18 cellular contexts compared by ENCODE assay signal in genomic region chr2:180366481-180366880, GRCh38.
DNase-seq lines count a peak whose midpoint lies in the region; ATAC-seq and TF ChIP-seq lines count a peak whose summit lies in the region.
"Had no signal": no experiment of that assay in that cellular context is flagged by ENCODE, and none has a peak within 500 bp of the region (broad histone marks: within the 10 kb centered on the region; RNA-seq: fewer than 3 reads in every experiment).

No MANE protein-coding gene starts in this region.

- POLR2A ChIA-PET in HEK293 (lab: Yijun Ruan, JAX) = no interaction called here

- TF ChIP-seq POLR2A in adrenal gland (IDR thresholded peaks at IDR 0.05) = no peak

- H3K4me3 ChIP-seq in HEK293 (ENCODE audit: low read depth, low read length) (no peak overlapping the region), adrenal gland (no peak overlapping the region)
- H3K4me3 ChIP-seq: GM12878 had no signal

- no peak overlapping the region for H3K27ac Mint-ChIP-seq in T-helper 2 cell treated with Interferon-gamma antibody and Interleukin-4, amounts not matched to agents 5 μg/mL and 100 μg/mL, for 36 hours
- H3K27ac Mint-ChIP-seq: T-helper 17 cell had no signal

- DNase-seq in astrocyte of the hippocampus (ENCODE audit: low read depth, low spot score) (peak; percentile 7), adrenal gland (no peak)
- DNase-seq in activated T-cell treated with anti-CD3 and anti-CD28 coated beads, Interleukin-2, amount 50 U/mL, for 4 hours = no peak
- no peak for DNase-seq in T-helper 2 cell treated with Interferon-gamma antibody and Interleukin-4, amounts not matched to agents 5 μg/mL and 100 μg/mL, for 36 hours (ENCODE audit: low spot score)
- DNase-seq: C1 segment of cervical spinal cord, DMS53, H9, NCI-H1417, NCI-H1694 treated with DMSO at 0.1 percent for 48 hours, NCI-H2081 treated with DMSO at 0.1 percent for 48 hours, NCI-H2171 treated with DMSO at 0.1 percent for 48 hours, SW 1271, T-helper 17 cell had no signal

- TF ChIP-seq CTCF in C4-2B (conservative IDR thresholded peaks at IDR 0.05) = no peak
- TF ChIP-seq CTCF in HEK293 (tag by site-specific recombination; IDR thresholded peaks at IDR 0.05) = no peak
- no peak for TF ChIP-seq CTCF in adrenal gland (IDR thresholded peaks at IDR 0.05)

- H3K9me3 Mint-ChIP-seq in activated T-cell treated with anti-CD3 and anti-CD28 coated beads, Interleukin-2, amount 50 U/mL, for 4 hours = no peaks in the 10 kb centered on the region
- no peaks in the 10 kb centered on the region for H3K9me3 Mint-ChIP-seq in T-helper 2 cell treated with Interferon-gamma antibody and Interleukin-4, amounts not matched to agents 5 μg/mL and 100 μg/mL, for 36 hours
- H3K9me3 Mint-ChIP-seq: H9 had no signal

- no peaks in the 10 kb centered on the region for H3K9me3 ChIP-seq in HEK293 (ENCODE audit: control insufficient read depth, insufficient read depth, low read depth, low read length)
- H3K9me3 ChIP-seq in adrenal gland (replicated peaks in 1 of 3) = no peaks in the 10 kb centered on the region

- no peaks in the 10 kb centered on the region for H3K36me3 ChIP-seq in HEK293 (ENCODE audit: control insufficient read depth in 2 of 2, insufficient read depth in 1 of 2, low read length in 2 of 2)
- no peaks in the 10 kb centered on the region for H3K36me3 ChIP-seq in adrenal gland (replicated peaks in 1 of 2)

- H3K27ac ChIP-seq in C4-2B (peak overlapping the region; percentile 58; the same call in 1 of the 2 replicates), HEK293 (ENCODE audit: extremely low read depth, low read depth, low read length) (no peak overlapping the region), adrenal gland (no peak overlapping the region)

- no peaks in the 10 kb centered on the region for H3K36me3 Mint-ChIP-seq in activated T-cell treated with anti-CD3 and anti-CD28 coated beads, Interleukin-2, amount 50 U/mL, for 4 hours (ENCODE audit: insufficient read depth)
- no peaks in the 10 kb centered on the region for H3K36me3 Mint-ChIP-seq in T-helper 2 cell treated with Interferon-gamma antibody and Interleukin-4, amounts not matched to agents 5 μg/mL and 100 μg/mL, for 36 hours (ENCODE audit: low read depth)

- intact Hi-C loops in adrenal gland (cut with DNase I) = no loop called here

- no peaks in the 10 kb centered on the region for H3K4me1 Mint-ChIP-seq in activated T-cell treated with anti-CD3 and anti-CD28 coated beads, Interleukin-2, amount 50 U/mL, for 4 hours (ENCODE audit: low read depth)
- H3K4me1 Mint-ChIP-seq in T-helper 2 cell treated with Interferon-gamma antibody and Interleukin-4, amounts not matched to agents 5 μg/mL and 100 μg/mL, for 36 hours (ENCODE audit: low read depth) = no peaks in the 10 kb centered on the region
- H3K4me1 Mint-ChIP-seq: T-helper 17 cell had no signal

- CTCF ChIA-PET in HEK293 (lab: Yijun Ruan, JAX) = no interaction called here

- no peak overlapping the region for H3K4me3 Mint-ChIP-seq in activated T-cell treated with anti-CD3 and anti-CD28 coated beads, Interleukin-2, amount 50 U/mL, for 4 hours
- H3K4me3 Mint-ChIP-seq in T-helper 2 cell treated with Interferon-gamma antibody and Interleukin-4, amounts not matched to agents 5 μg/mL and 100 μg/mL, for 36 hours = no peak overlapping the region
- H3K4me3 Mint-ChIP-seq: H9, IgD-negative memory B cell, T-helper 17 cell had no signal

- no peak for ATAC-seq in activated T-cell treated with anti-CD3 and anti-CD28 coated beads, Interleukin-2, amount 50 U/mL, for 4 hours
- ATAC-seq in GM21825 (IDR thresholded peaks at IDR 0.05; ENCODE audit: unreplicated experiment) = no peak
- ATAC-seq: GM12878, T-helper 17 cell had no signal

- H3K4me1 ChIP-seq in HEK293 (ENCODE audit: control insufficient read depth, insufficient read depth, low read length) (peaks cover 5% of the 10 kb centered on the region; the same call in 1 of the 2 replicates), adrenal gland (replicated peaks in 1 of 2) (no peaks in the 10 kb centered on the region)

- no peaks in the 10 kb centered on the region for H3K27me3 Mint-ChIP-seq in activated T-cell treated with anti-CD3 and anti-CD28 coated beads, Interleukin-2, amount 50 U/mL, for 4 hours (ENCODE audit: low read depth)
- H3K27me3 Mint-ChIP-seq in T-helper 2 cell treated with Interferon-gamma antibody and Interleukin-4, amounts not matched to agents 5 μg/mL and 100 μg/mL, for 36 hours (ENCODE audit: low read depth) = no peaks in the 10 kb centered on the region
- H3K27me3 Mint-ChIP-seq: IgD-negative memory B cell, T-helper 17 cell had no signal

- H3K27me3 ChIP-seq in adrenal gland = no peaks in the 10 kb centered on the region

TF ChIP-seq in HEK293, 187 proteins besides CTCF, POLR2A, EP300 and RAD21 (continues in another document):
- TF ChIP-seq ZNF654 (tag by site-specific recombination; IDR thresholded peaks at IDR 0.05; ENCODE audit: low read depth) = no peak
- no peak for TF ChIP-seq ZNF280C (tag by site-specific recombination; IDR thresholded peaks at IDR 0.05)
- TF ChIP-seq ATF2 (tag by site-specific recombination; IDR thresholded peaks at IDR 0.05; ENCODE audit: low read depth) = no peak
- TF ChIP-seq ZNF837 (tag by site-specific recombination; IDR thresholded peaks at IDR 0.05) = no peak
- TF ChIP-seq EGR2 (tag by site-specific recombination; IDR thresholded peaks at IDR 0.05; ENCODE audit: low read depth) = no peak
- TF ChIP-seq ZNF223 (tag by site-specific recombination; IDR thresholded peaks at IDR 0.05) = no peak
- TF ChIP-seq ZSCAN5A (tag by site-specific recombination; IDR thresholded peaks at IDR 0.05) = no peak
- no peak for TF ChIP-seq ZNF792 (tag by site-specific recombination; IDR thresholded peaks at IDR 0.05)
- no peak for TF ChIP-seq ZNF211 (tag by site-specific recombination; IDR thresholded peaks at IDR 0.05; ENCODE audit: low read depth)
- TF ChIP-seq ZNF555 (tag by site-specific recombination; conservative IDR thresholded peaks at IDR 0.05) = no peak
- 0 out of 2 replicates have a peak, but pooled peaks have one; percentile 7 for TF ChIP-seq PRDM6 (tag by site-specific recombination; IDR thresholded peaks at IDR 0.05)
- TF ChIP-seq ZNF214 (tag by site-specific recombination; IDR thresholded peaks at IDR 0.05; ENCODE audit: borderline replicate concordance) = no peak
- no peak for TF ChIP-seq ZNF112 (tag by site-specific recombination; IDR thresholded peaks at IDR 0.05)
- TF ChIP-seq FEZF1 (tag by site-specific recombination; IDR thresholded peaks at IDR 0.05) = peak; percentile 52
- TF ChIP-seq ZIC2 (tag by site-specific recombination; IDR thresholded peaks at IDR 0.05) = peak; percentile 60
- 0 out of 2 replicates have a peak, but pooled peaks have one; percentile 36 for TF ChIP-seq ZNF843 (tag by site-specific recombination; IDR thresholded peaks at IDR 0.05)
- TF ChIP-seq ZNF521 (tag by site-specific recombination; IDR thresholded peaks at IDR 0.05) = no peak
